8 cellular contexts compared by ENCODE assay signal in genomic region chr6:136317023-136317649, GRCh38. TPM values are rescaled to one million over a fixed set of nuclear protein-coding genes. Genes with fewer than 3 reads are reported as not detected.
DNase-seq lines count a peak whose midpoint lies in the region; ATAC-seq, FAIRE-seq and TF ChIP-seq lines count a peak whose summit lies in the region.

No MANE protein-coding gene starts in this region.

- H2AFZ ChIP-seq in parathyroid adenoma = peak overlapping the region; percentile 15

- no peak for TF ChIP-seq POLR2A in vagina (IDR thresholded peaks at IDR 0.05)

- peak; percentile 78 to 85 for ATAC-seq in CD4-positive, CD25-positive, alpha-beta regulatory T cell (ENCODE audit: low read depth in 2 of 2)
- peak; percentile 61 for ATAC-seq in GM19372 (IDR thresholded peaks at IDR 0.05; ENCODE audit: low read depth, unreplicated experiment)

- H3K27ac Mint-ChIP-seq in CD4-positive, CD25-positive, alpha-beta regulatory T cell = no peak overlapping the region

- peaks cover 25% of the 10 kb centered on the region for H3K27me3 Mint-ChIP-seq in CD4-positive, CD25-positive, alpha-beta regulatory T cell

- POLR2A ChIA-PET in RWPE1 (lab: Yijun Ruan, JAX; ENCODE audit: low non-redundant PET) = no interaction called here

- DNase-seq in CD4-positive, CD25-positive, alpha-beta regulatory T cell = peak; percentile 50 to 76 (median 72)
- peak; percentile 40 to 62 for DNase-seq in Kasumi-1 (lab: John Stamatoyannopoulos, UW)
- peak; percentile 57 for DNase-seq in RWPE1 (ENCODE audit: low spot score)
- peak; percentile 17 for DNase-seq in activated T-helper 9 cell treated with anti-CD3 and anti-CD28 coated beads, Interleukin-2, amount 50 U/mL, for 16 hours (ENCODE audit: low read depth)
- peak; percentile 14 to 40 for DNase-seq in frontal cortex (ENCODE audit: low spot score in 2 of 2)
- no peak for DNase-seq in vagina (ENCODE audit: extremely low spot score in 2 of 2)

- H3K4me1 Mint-ChIP-seq in CD4-positive, CD25-positive, alpha-beta regulatory T cell = peaks cover 0 to 7% (median 5%) of the 10 kb centered on the region in 4 donors

- H3K27me3 ChIP-seq in CD4-positive, CD25-positive, alpha-beta regulatory T cell (ENCODE audit: control insufficient read depth, insufficient read depth, low read length) = no peaks in the 10 kb centered on the region
- H3K27me3 ChIP-seq in parathyroid adenoma (ENCODE audit: control insufficient read depth, insufficient read depth, low read length) (no peaks in the 10 kb centered on the region), vagina (no peaks in the 10 kb centered on the region)

- FAIRE-seq in frontal cortex (lab: Jason Lieb, UNC) = peak; percentile 79

- CTCF ChIA-PET in RWPE1 (lab: Yijun Ruan, JAX) = interaction anchor here (0.5 to 1.1 kb wide), 13 partner anchors 12 to 781 kb away, joined by 3 to 6 read pairs (median 3); partner anchors contain the start of genes BCLAF1 and MAP7

- H3K9ac ChIP-seq in parathyroid adenoma = no peak overlapping the region

- H3K36me3 Mint-ChIP-seq in CD4-positive, CD25-positive, alpha-beta regulatory T cell = no peaks in the 10 kb centered on the region

- H3K4me3 ChIP-seq in CD4-positive, CD25-positive, alpha-beta regulatory T cell (ENCODE audit: low read depth, low read length) = no peak overlapping the region
- H3K4me3 ChIP-seq in parathyroid adenoma (ENCODE audit: low read depth, low read length) = no peak overlapping the region
- H3K4me3 ChIP-seq in vagina = no peak overlapping the region

- H3K36me3 ChIP-seq in CD4-positive, CD25-positive, alpha-beta regulatory T cell (ENCODE audit: control insufficient read depth, insufficient read depth, low read length) = no peaks in the 10 kb centered on the region
- H3K36me3 ChIP-seq in parathyroid adenoma (ENCODE audit: control insufficient read depth, insufficient read depth, low read length) = no peaks in the 10 kb centered on the region
- H3K36me3 ChIP-seq in vagina = no peaks in the 10 kb centered on the region

- H3K4me1 ChIP-seq in CD4-positive, CD25-positive, alpha-beta regulatory T cell (ENCODE audit: control insufficient read depth, insufficient read depth, low read length, poor library complexity, severe bottlenecking) = no peaks in the 10 kb centered on the region
- no peaks in the 10 kb centered on the region for H3K4me1 ChIP-seq in parathyroid adenoma
- H3K4me1 ChIP-seq in vagina = no peaks in the 10 kb centered on the region

- no peaks in the 10 kb centered on the region for H3K9me3 Mint-ChIP-seq in CD4-positive, CD25-positive, alpha-beta regulatory T cell

- intact Hi-C loops in vagina (cut with DNase I) = no loop called here

- no peaks in the 10 kb centered on the region for H3K79me2 ChIP-seq in parathyroid adenoma

- TF ChIP-seq CTCF in RWPE1 (conservative IDR thresholded peaks at IDR 0.05; ENCODE audit: low read depth) (peak; percentile 73), parathyroid adenoma (IDR thresholded peaks at IDR 0.05) (peak; percentile 82), vagina (IDR thresholded peaks at IDR 0.05) (peak; percentile 38 to 60 (median 59))

- H3K4me2 ChIP-seq in parathyroid adenoma (ENCODE audit: low read length) = no peak overlapping the region

- H3K27ac ChIP-seq in CD4-positive, CD25-positive, alpha-beta regulatory T cell (ENCODE audit: insufficient read depth, low read length, poor library complexity, severe bottlenecking) = no peak overlapping the region
- H3K27ac ChIP-seq in RWPE1 (no peak overlapping the region), parathyroid adenoma (no peak overlapping the region), vagina (no peak overlapping the region)

- H3K9me3 ChIP-seq in CD4-positive, CD25-positive, alpha-beta regulatory T cell (ENCODE audit: control insufficient read depth in 2 of 2, low read length in 2 of 2) = no peaks in the 10 kb centered on the region
- no peaks in the 10 kb centered on the region for H3K9me3 ChIP-seq in parathyroid adenoma (ENCODE audit: control insufficient read depth, low read length)
- H3K9me3 ChIP-seq in vagina = no peaks in the 10 kb centered on the region

- H3K4me3 Mint-ChIP-seq in CD4-positive, CD25-positive, alpha-beta regulatory T cell = no peak overlapping the region

RNA-seq across cellular contexts. Expression of gene BCLAF1, which starts 27.5 kb away (rescaled TPM):
- 429 TPM for total RNA-seq in CD4-positive, CD25-positive, alpha-beta regulatory T cell
- 100 to 1,000 TPM in 2 of 4 donors, 10 to 100 TPM in 2; 80.5 to 112 (median 97.3) TPM for polyA plus RNA-seq in CD4-positive, CD25-positive, alpha-beta regulatory T cell
- total RNA-seq in frontal cortex (170 TPM), vagina (97.0 TPM)

Comparison
In these comparisons a context has a peak if more than half of its experiments do, and no peak if none do; other contexts are left out.
1. DNase-seq: peak in CD4-positive, CD25-positive, alpha-beta regulatory T cell (3 of 3), Kasumi-1 (2 of 2), RWPE1 (single experiment), activated T-helper 9 cell treated with anti-CD3 and anti-CD28 coated beads, Interleukin-2, amount 50 U/mL, for 16 hours (single experiment) and frontal cortex (2 of 2); none in vagina (0 of 2).
2. Peak in every context shown above with its lines, with median percentiles within 50 percentile points of each other: CTCF ChIP-seq.